Comparison of ENCODE assay signal across 1 cellular context in genomic region chr3:52121459-52121795, GRCh38.
TF ChIP-seq lines count a peak whose summit lies in the region.

No MANE protein-coding gene starts in this region.

TF ChIP-seq in GM12878, 131 proteins besides CTCF, POLR2A, EP300 and RAD21 (continued from another document):
- TF ChIP-seq REST (IDR thresholded peaks at IDR 0.05; ENCODE audit: low read depth, low read length), result no peak
- no peak; the same call in 1 of the 2 replicates for TF ChIP-seq ZNF687 (IDR thresholded peaks at IDR 0.05)
- TF ChIP-seq MEF2B (IDR thresholded peaks at IDR 0.05; ENCODE audit: partially characterized antibody, poor library complexity, severe bottlenecking), result peak; percentile 16
